8 cellular contexts compared by ENCODE assay signal in genomic region chr21:34073032-34073748, GRCh38. TPM values are rescaled to one million over a fixed set of nuclear protein-coding genes. Genes with fewer than 3 reads are reported as not detected.
DNase-seq lines count a peak whose midpoint lies in the region; ATAC-seq and TF ChIP-seq lines count a peak whose summit lies in the region.

Gene MRPS6 (plus strand): TSS chr21:34073578. CDS start chr21:34073701, 123 bp downstream.
Gene SLC5A3 (plus strand): TSS chr21:34073578. CDS start chr21:34095199, 21,621 bp downstream.

- POLR2A ChIA-PET in activated CD4-positive, alpha-beta T cell treated with anti-CD3 and anti-CD28 coated beads for 36 hours (lab: Charles Lee): interaction anchor here (0.6 to 3.1 kb wide), 2 partner anchors 124 to 141 kb away, joined by 3 to 14 read pairs; no protein-coding TSS in a partner anchor

- intact Hi-C loops in activated CD4-positive, alpha-beta T cell treated with anti-CD3 and anti-CD28 coated beads for 36 hours (cut with DNase I, micrococcal nuclease): loop anchor here (1.0 to 5.0 kb wide), 7 partner anchors 43 to 430 kb away; partner anchors contain the start of gene ITSN1 (in 1 of the 2)

- H3K27ac ChIP-seq in cingulate gyrus (ENCODE audit: low read depth, low read length): peak within 1 kb of the TSS; percentile 98

- DNase-seq in AG09319 (ENCODE audit: extremely low read depth, low read depth): peak; percentile 57
- DNase-seq in NCI-H345 treated with DMSO at 0.1 percent for 48 hours (lab: John Stamatoyannopoulos, UW; ENCODE audit: unreplicated experiment): peak; percentile 55
- peak; percentile 81 for DNase-seq in activated CD4-positive, alpha-beta T cell treated with anti-CD3 and anti-CD28 coated beads for 36 hours
- DNase-seq in kidney tubule cell (ENCODE audit: low spot score): peak; percentile 90
- peak; percentile 42 to 56 for DNase-seq in stimulated activated CD4-positive, alpha-beta T cell treated with anti-CD3 and anti-CD28 coated beads, Interleukin-1b, Interleukin-23, amount 100 ng/mL, for 1 hour (ENCODE audit: low read depth in 2 of 2)

- CTCF ChIA-PET in activated CD4-positive, alpha-beta T cell treated with anti-CD3 and anti-CD28 coated beads for 36 hours (lab: Charles Lee): interaction anchor here (0.7 to 4.5 kb wide), 8 partner anchors 9 to 192 kb away, joined by 3 to 29 read pairs (median 4); no protein-coding TSS in a partner anchor

- H3K9me3 Mint-ChIP-seq in activated CD4-positive, alpha-beta T cell treated with anti-CD3 and anti-CD28 coated beads for 36 hours (ENCODE audit: low read depth): no peaks in the 10 kb centered on the region

- H3K36me3 Mint-ChIP-seq in activated CD4-positive, alpha-beta T cell treated with anti-CD3 and anti-CD28 coated beads for 36 hours (ENCODE audit: low read depth): peaks cover 35% of the 10 kb centered on the region

- H3K27me3 Mint-ChIP-seq in activated CD4-positive, alpha-beta T cell treated with anti-CD3 and anti-CD28 coated beads for 36 hours: no peaks in the 10 kb centered on the region

- peak; percentile 98 for TF ChIP-seq POLR2A in GM18951 (IDR thresholded peaks at IDR 0.05; ENCODE audit: extremely low read depth, insufficient read depth, insufficient read length)

- in situ Hi-C loops in GM18951 (cut with MboI; ENCODE audit: low sequenced_read_pairs, unreplicated experiment): no loop called here

- H3K27ac Mint-ChIP-seq in activated CD4-positive, alpha-beta T cell treated with anti-CD3 and anti-CD28 coated beads for 36 hours: peak within 1 kb of the TSS; percentile 92

- no peak for TF ChIP-seq CTCF in AG09319 (IDR thresholded peaks at IDR 0.05; ENCODE audit: low read depth, low read length)

- ATAC-seq in HG03175 (IDR thresholded peaks at IDR 0.05; ENCODE audit: unreplicated experiment): peak; percentile 82
- peak; percentile 66 for ATAC-seq in activated CD4-positive, alpha-beta T cell treated with anti-CD3 and anti-CD28 coated beads for 36 hours

- H3K4me3 Mint-ChIP-seq in activated CD4-positive, alpha-beta T cell treated with anti-CD3 and anti-CD28 coated beads for 36 hours: peak within 1 kb of the TSS; percentile 96

- H3K4me1 Mint-ChIP-seq in activated CD4-positive, alpha-beta T cell treated with anti-CD3 and anti-CD28 coated beads for 36 hours: peaks cover 37% of the 10 kb centered on the region

RNA-seq across cellular contexts. Expression of gene MRPS6, which starts in this region (rescaled TPM):
- 100 to 1,000 TPM; 102 to 117 TPM for total RNA-seq in activated CD4-positive, alpha-beta T cell treated with anti-CD3 and anti-CD28 coated beads for 36 hours

RNA-seq across cellular contexts. Expression of gene SLC5A3, which starts in this region (rescaled TPM):
- 10 to 100 TPM; 18.2 to 22.9 TPM for total RNA-seq in activated CD4-positive, alpha-beta T cell treated with anti-CD3 and anti-CD28 coated beads for 36 hours

Comparison
In these comparisons a context has a peak if more than half of its experiments do, and no peak if none do; other contexts are left out.
1. Peak in every context shown above with its lines: DNase-seq, ATAC-seq and H3K27ac ChIP-seq.